Comparison of ENCODE assay signal across 8 cellular contexts in the genomic region with DNA sequence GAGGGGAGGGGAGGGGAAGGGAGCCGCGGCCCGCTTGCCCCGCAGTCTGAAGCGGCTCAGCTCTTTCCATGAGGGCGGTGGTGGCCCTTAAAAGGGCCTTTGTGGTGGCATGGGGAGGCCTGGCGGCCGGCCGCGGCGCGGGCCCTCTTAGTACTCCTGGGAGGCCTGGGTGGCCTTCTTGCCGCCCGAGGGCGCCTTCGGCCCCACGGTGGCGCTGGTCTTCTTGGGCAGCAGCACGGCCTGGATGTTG. TPM values are rescaled to one million over a fixed set of nuclear protein-coding genes. Genes with fewer than 3 reads are reported as not detected.
DNase-seq lines count a peak whose midpoint lies in the region; ATAC-seq and TF ChIP-seq lines count a peak whose summit lies in the region.

No MANE protein-coding gene starts in this region.

- H3K27me3 Mint-ChIP-seq in WTC11 (ENCODE audit: low read depth): no peaks in the 10 kb centered on the region

- CTCF ChIA-PET in WTC11 (lab: Charles Lee): interaction anchor here (0.6 to 2.1 kb wide), 5 partner anchors 29 to 246 kb away, joined by 3 to 8 read pairs (median 4); a partner anchor contains a TSS

- peak overlapping the region; percentile 68 for H3K27ac Mint-ChIP-seq in WTC11

- ATAC-seq in GM19452 (IDR thresholded peaks at IDR 0.05; ENCODE audit: unreplicated experiment) (peak; percentile 38), HG03457 (IDR thresholded peaks at IDR 0.05; ENCODE audit: unreplicated experiment) (peak; percentile 17), WTC11 (peak; percentile 14), mucosa of descending colon (peak; percentile 86)

- WGBS in esophagus, 2 donors: 0% methylated on average over 19 of the region's 19 CpGs
- no CpG with 5 or more reads among the region's 19 CpGs for WGBS in thyroid gland, 2 donors

- peaks cover 8 to 10% of the 10 kb centered on the region in 2 donors for H3K4me1 ChIP-seq in esophagus (ENCODE audit: control insufficient read depth in 2 of 2, insufficient read depth in 2 of 2, low read length in 1 of 2)
- H3K4me1 ChIP-seq in mucosa of descending colon (ENCODE audit: low read depth): peaks cover 16% of the 10 kb centered on the region
- H3K4me1 ChIP-seq in thyroid gland: peaks cover 12 to 22% of the 10 kb centered on the region in 2 donors

- TF ChIP-seq CTCF in WTC11 (IDR thresholded peaks at IDR 0.05): no peak
- TF ChIP-seq CTCF in mucosa of descending colon (IDR thresholded peaks at IDR 0.05): peak; percentile 84
- TF ChIP-seq CTCF in thyroid gland (IDR thresholded peaks at IDR 0.05): peak; percentile 56 to 85 (median 65)

- H3K9me3 Mint-ChIP-seq in WTC11: no peaks in the 10 kb centered on the region

- H3K27ac ChIP-seq in esophagus (ENCODE audit: low read depth in 2 of 2, low read length in 1 of 2): peak overlapping the region; percentile 80 to 94
- H3K27ac ChIP-seq in thyroid gland: peak overlapping the region; percentile 91 to 94 (median 91)

- H3K4me3 ChIP-seq in esophagus (ENCODE audit: low read depth in 1 of 2, low read length in 2 of 2) (peak overlapping the region; percentile 65 to 71), mucosa of descending colon (peak overlapping the region; percentile 73), thyroid gland (replicated peaks in 1 of 3) (peak overlapping the region; percentile 56 to 79 (median 69))

- H3K27me3 ChIP-seq in esophagus (ENCODE audit: control insufficient read depth in 1 of 2, insufficient read depth in 2 of 2, low read length in 2 of 2) (no peaks in the 10 kb centered on the region), thyroid gland (no peaks in the 10 kb centered on the region)

- peaks cover 24% of the 10 kb centered on the region for H3K4me1 Mint-ChIP-seq in WTC11

- intact Hi-C loops in mucosa of descending colon (cut with DNase I, micrococcal nuclease): no loop called here
- intact Hi-C loops in thyroid gland (cut with DNase I): no loop called here

- H3K36me3 Mint-ChIP-seq in WTC11: peaks cover 51% of the 10 kb centered on the region

- DNase-seq in DMS 273 (lab: John Stamatoyannopoulos, UW; ENCODE audit: unreplicated experiment) (peak; percentile 77), DMS 273 treated with DMSO at 0.1 percent for 48 hours (lab: John Stamatoyannopoulos, UW) (no peak), WTC11 (ENCODE audit: low spot score) (peak; percentile 74), mucosa of descending colon (peak; percentile 89 to 92 (median 92)), thyroid gland (peak; percentile 87 to 90)

- TF ChIP-seq POLR2A in thyroid gland (IDR thresholded peaks at IDR 0.05): no peak

- H3K36me3 ChIP-seq in esophagus (ENCODE audit: control insufficient read depth in 2 of 2, insufficient read depth in 2 of 2, low read length in 1 of 2) (peaks cover 18 to 19% of the 10 kb centered on the region in 2 donors), mucosa of descending colon (ENCODE audit: low read depth) (no peaks in the 10 kb centered on the region), thyroid gland (peaks cover 9 to 11% of the 10 kb centered on the region in 2 donors)

- POLR2A ChIA-PET in WTC11 (lab: Charles Lee): interaction anchor here (0.6 to 2.6 kb wide), 6 partner anchors 10 to 102 kb away, joined by 3 to 12 read pairs (median 4); a partner anchor contains a TSS

- peak overlapping the region; percentile 94 for H3K4me3 Mint-ChIP-seq in WTC11

- H3K9me3 ChIP-seq in esophagus (ENCODE audit: control insufficient read depth in 2 of 2, insufficient read depth in 1 of 2, low read depth in 1 of 2, low read length in 1 of 2) (no peaks in the 10 kb centered on the region), mucosa of descending colon (no peaks in the 10 kb centered on the region), thyroid gland (no peaks in the 10 kb centered on the region)

TF ChIP-seq in WTC11, 78 proteins besides CTCF, POLR2A, EP300 and RAD21:
- TF ChIP-seq SMAD4 (CRISPR knock-in tag; IDR thresholded peaks at IDR 0.05) (0 out of 2 replicates have a peak, but pooled peaks have one; percentile 26), ZNF219 (CRISPR knock-in tag; IDR thresholded peaks at IDR 0.05; ENCODE audit: borderline replicate concordance) (no peak), GRHL2 (CRISPR knock-in tag; IDR thresholded peaks at IDR 0.05; ENCODE audit: insufficient replicate concordance, severe bottlenecking) (no peak), PRRX2 (CRISPR knock-in tag; IDR thresholded peaks at IDR 0.05) (no peak)
- TF ChIP-seq, protein P1, sequence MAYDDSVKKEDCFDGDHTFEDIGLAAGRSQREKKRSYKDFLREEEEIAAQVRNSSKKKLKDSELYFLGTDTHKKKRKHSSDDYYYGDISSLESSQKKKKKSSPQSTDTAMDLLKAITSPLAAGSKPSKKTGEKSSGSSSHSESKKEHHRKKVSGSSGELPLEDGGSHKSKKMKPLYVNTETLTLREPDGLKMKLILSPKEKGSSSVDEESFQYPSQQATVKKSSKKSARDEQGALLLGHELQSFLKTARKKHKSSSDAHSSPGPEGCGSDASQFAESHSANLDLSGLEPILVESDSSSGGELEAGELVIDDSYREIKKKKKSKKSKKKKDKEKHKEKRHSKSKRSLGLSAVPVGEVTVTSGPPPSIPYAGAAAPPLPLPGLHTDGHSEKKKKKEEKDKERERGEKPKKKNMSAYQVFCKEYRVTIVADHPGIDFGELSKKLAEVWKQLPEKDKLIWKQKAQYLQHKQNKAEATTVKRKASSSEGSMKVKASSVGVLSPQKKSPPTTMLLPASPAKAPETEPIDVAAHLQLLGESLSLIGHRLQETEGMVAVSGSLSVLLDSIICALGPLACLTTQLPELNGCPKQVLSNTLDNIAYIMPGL (CRISPR knock-in tag; IDR thresholded peaks at IDR 0.05): peak; percentile 96

RNA-seq across cellular contexts. Expression of a gene that starts 6.9 kb away (rescaled TPM):
- total RNA-seq in WTC11 (2021) (59.6 to 64.6 TPM (median 63.5 TPM) in 3 replicates), mucosa of descending colon (10 to 100 TPM; 36.9 to 48.2 (median 39.5) TPM), thyroid gland (10 to 100 TPM; 29.8 to 42.8 (median 38.7) TPM)
- polyA plus RNA-seq in esophagus: 10 to 100 TPM; 16.5 to 21.5 TPM

RNA-seq across cellular contexts. Expression of a gene that starts 10.1 kb away (rescaled TPM):
- 55.4 to 64.4 TPM (median 62.3 TPM) in 3 replicates for total RNA-seq in WTC11 (2021)
- polyA plus RNA-seq in esophagus: 10 to 100 TPM; 18.0 to 24.2 TPM
- 10 to 100 TPM; 17.2 to 27.8 (median 19.5) TPM for total RNA-seq in mucosa of descending colon
- 10 to 100 TPM; 10.7 to 24.3 (median 19.7) TPM for total RNA-seq in thyroid gland

RNA-seq across cellular contexts. Expression of a gene that starts 12.4 kb away (rescaled TPM):
- total RNA-seq in WTC11 (2021) (3.4 to 6.4 TPM (median 4.4 TPM) in 3 replicates), mucosa of descending colon (10 to 100 TPM; 25.8 to 47.1 (median 36.1) TPM), thyroid gland (1 to 10 TPM; 6.7 to 8.9 (median 7.9) TPM)
- polyA plus RNA-seq in esophagus: 10 to 100 TPM in 1 of 2 donors, 1 to 10 TPM in 1; 8.4 to 13.1 TPM

RNA-seq across cellular contexts. Expression of a gene that starts 26.6 kb away (rescaled TPM):
- total RNA-seq in WTC11 (2021): 34.0 to 37.1 TPM (median 35.4 TPM) in 3 replicates
- 10 to 100 TPM in 1 of 2 donors, 1 to 10 TPM in 1; 9.1 to 16.0 TPM for polyA plus RNA-seq in esophagus
- total RNA-seq in mucosa of descending colon: 10 to 100 TPM; 37.2 to 58.1 (median 42.2) TPM
- total RNA-seq in thyroid gland: 10 to 100 TPM; 24.0 to 37.7 (median 33.2) TPM

RNA-seq across cellular contexts. Expression of a gene that starts 27.1 kb away (rescaled TPM):
- total RNA-seq in WTC11 (2021): 17.2 to 20.2 TPM (median 18.4 TPM) in 3 replicates
- 10 to 100 TPM; 22.4 to 29.0 TPM for polyA plus RNA-seq in esophagus
- total RNA-seq in mucosa of descending colon: 10 to 100 TPM; 26.1 to 34.8 (median 29.1) TPM
- total RNA-seq in thyroid gland: 10 to 100 TPM; 40.3 to 64.4 (median 47.4) TPM

Comparison
In these comparisons a context has a peak if more than half of its experiments do, and no peak if none do; other contexts are left out.
1. ATAC-seq: peak in every context shown above with its lines; median percentile 86 in mucosa of descending colon; 38 in GM19452; 17 in HG03457; 14 in WTC11.